Comparison of ENCODE assay signal across 29 cellular contexts in the genomic region with DNA sequence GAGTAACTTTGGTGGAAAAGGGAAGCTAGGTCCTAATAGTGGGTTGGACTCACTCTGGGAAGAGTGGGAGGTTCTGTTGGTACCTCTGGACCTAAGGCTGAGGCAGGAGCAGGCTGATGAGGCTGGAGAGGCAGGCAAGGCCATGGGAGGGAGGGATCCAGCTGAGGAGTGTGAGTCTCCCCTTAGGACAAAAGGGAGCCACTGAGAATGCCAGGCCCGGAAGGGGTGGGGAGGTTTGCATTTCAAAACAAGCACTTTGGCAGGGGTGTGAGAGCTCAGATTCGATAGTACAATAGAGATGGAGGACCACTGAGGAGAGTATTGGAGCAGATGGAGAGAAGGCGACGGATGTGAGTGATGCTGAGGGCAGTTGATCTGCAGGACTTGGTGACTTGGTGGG.
"Had no signal": no experiment of that assay in that cellular context is flagged by ENCODE, and none has a peak within 500 bp of the region (broad histone marks: within the 10 kb centered on the region; RNA-seq: fewer than 3 reads in every experiment).

No MANE protein-coding gene starts in this region.

- H3K4me3 ChIP-seq: gastrocnemius medialis, left lung, neural progenitor cell, prostate gland, right atrium auricular region, smooth muscle cell, suprapubic skin, transverse colon, upper lobe of right lung, uterus had no signal

- H3K4me2 ChIP-seq: neural progenitor cell, smooth muscle cell had no signal

- ATAC-seq: esophagus mucosa; gastrocnemius medialis; left lung; sciatic nerve; stimulated activated naive CD8-positive, alpha-beta T cell treated with anti-CD3 and anti-CD28 coated beads, Interleukin-15, amount 100 ng/mL, for 72 hours; upper lobe of right lung had no signal

- H3K36me3 Mint-ChIP-seq: naive thymus-derived CD4-positive, alpha-beta T cell; neural progenitor cell had no signal

- H2AFZ ChIP-seq: neural progenitor cell had no signal

- H3K4me1 ChIP-seq: gastrocnemius medialis, left lung, prostate gland, right atrium auricular region, suprapubic skin, transverse colon, upper lobe of right lung, uterus had no signal

- H3K4me1 Mint-ChIP-seq: naive thymus-derived CD4-positive, alpha-beta T cell; stimulated activated naive CD8-positive, alpha-beta T cell treated with anti-CD3 and anti-CD28 coated beads, Interleukin-15, amount 100 ng/mL, for 72 hours had no signal

- H3K27ac Mint-ChIP-seq: endodermal cell; naive thymus-derived CD4-positive, alpha-beta T cell; neural progenitor cell; stimulated activated naive CD8-positive, alpha-beta T cell treated with anti-CD3 and anti-CD28 coated beads, Interleukin-15, amount 100 ng/mL, for 72 hours had no signal

- DNase-seq: cortex of kidney; effector CD8-positive, alpha-beta T cell; endodermal cell; foreskin fibroblast; gastrocnemius medialis; head of caudate nucleus; kidney; left lung; mesenchymal stem cell; midbrain; naive thymus-derived CD4-positive, alpha-beta T cell; nucleus accumbens; stimulated activated CD4-positive, alpha-beta T cell treated with anti-CD3 and anti-CD28 coated beads, Interleukin-12 subunit alpha, Interleukin-12 subunit beta, amount 100 ng/mL, for 4 hours; stimulated activated CD4-positive, alpha-beta T cell treated with anti-CD3 and anti-CD28 coated beads, Interleukin-1b, Interleukin-23, amount 100 ng/mL, for 48 hours; stimulated activated CD4-positive, alpha-beta T cell treated with anti-CD3 and anti-CD28 coated beads, Interleukin-4, amount 100 ng/mL, for 1 hour; stimulated activated CD8-positive, alpha-beta memory T cell treated with anti-CD3 and anti-CD28 coated beads, Interleukin-4, amount 100 ng/mL, for 48 hours; stimulated activated naive CD4-positive, alpha-beta T cell; stimulated activated naive CD8-positive, alpha-beta T cell treated with anti-CD3 and anti-CD28 coated beads, Interleukin-15, amount 100 ng/mL, for 72 hours; transverse colon; upper lobe of right lung; uterus had no signal

- H3K4me3 Mint-ChIP-seq: endodermal cell; naive thymus-derived CD4-positive, alpha-beta T cell; neural progenitor cell; stimulated activated naive CD8-positive, alpha-beta T cell treated with anti-CD3 and anti-CD28 coated beads, Interleukin-15, amount 100 ng/mL, for 72 hours had no signal

- H3K9me3 ChIP-seq: gastrocnemius medialis, left lung, prostate gland, right atrium auricular region, suprapubic skin, transverse colon, upper lobe of right lung, uterus had no signal

- H3K36me3 ChIP-seq: gastrocnemius medialis, left lung, neural progenitor cell, prostate gland, right atrium auricular region, suprapubic skin, transverse colon, upper lobe of right lung, uterus had no signal

- H3K27me3 Mint-ChIP-seq: stimulated activated naive CD8-positive, alpha-beta T cell treated with anti-CD3 and anti-CD28 coated beads, Interleukin-15, amount 100 ng/mL, for 72 hours had no signal

- H3K9me3 Mint-ChIP-seq: endodermal cell; naive thymus-derived CD4-positive, alpha-beta T cell; neural progenitor cell; stimulated activated naive CD8-positive, alpha-beta T cell treated with anti-CD3 and anti-CD28 coated beads, Interleukin-15, amount 100 ng/mL, for 72 hours had no signal

- H3K27ac ChIP-seq: epithelial cell of prostate, gastrocnemius medialis, left lung, neural progenitor cell, prostate gland, right atrium auricular region, suprapubic skin, transverse colon, upper lobe of right lung, uterus had no signal

- H3K9ac ChIP-seq: neural progenitor cell had no signal

- H3K27me3 ChIP-seq: gastrocnemius medialis, left lung, neural progenitor cell, right atrium auricular region, suprapubic skin, transverse colon, upper lobe of right lung, uterus had no signal
